In genomic region chr9:4559238-4560182, GRCh38 we compare ENCODE assay signal across 15 cellular contexts.
DNase-seq lines count a peak whose midpoint lies in the region; ATAC-seq and TF ChIP-seq lines count a peak whose summit lies in the region.
"Had no signal": no experiment of that assay in that cellular context is flagged by ENCODE, and none has a peak within 500 bp of the region (broad histone marks: within the 10 kb centered on the region; RNA-seq: fewer than 3 reads in every experiment).

No MANE protein-coding gene starts in this region.

- no peak overlapping the region for H3K27ac ChIP-seq in substantia nigra (ENCODE audit: low read depth, low read length, poor library complexity, severe bottlenecking)
- H3K27ac ChIP-seq: breast epithelium had no signal

- CTCF ChIA-PET in activated naive CD4-positive, alpha-beta T cell treated with anti-CD3 and anti-CD28 coated beads, Interleukin-2, amount 10 ng/mL, durations not matched to agents 7 days and 5 days (lab: Charles Lee): no interaction called here

- TF ChIP-seq POLR2A in GM18505 (IDR thresholded peaks at IDR 0.05; ENCODE audit: borderline replicate concordance, extremely low read depth, insufficient read depth, insufficient read length): peak; percentile 16

- H3K4me3 Mint-ChIP-seq in activated naive CD4-positive, alpha-beta T cell treated with anti-CD3 and anti-CD28 coated beads, Interleukin-2, amount 10 ng/mL, durations not matched to agents 7 days and 5 days: no peak overlapping the region
- H3K4me3 Mint-ChIP-seq: activated T-helper 1 cell treated with anti-CD3 and anti-CD28 coated beads, Interleukin-12 subunit alpha, Interleukin-12 subunit beta, Interleukin-2, Interleukin-4 antibody, amounts not matched to agents 30 ng/mL and 10 ng/mL and 1 ng/mL, durations not matched to agents 14 hours and 24 hours and 36 hours; immature natural killer cell; natural killer cell had no signal

- no peak overlapping the region for H3K27ac Mint-ChIP-seq in activated naive CD4-positive, alpha-beta T cell treated with anti-CD3 and anti-CD28 coated beads, Interleukin-2, amount 10 ng/mL, durations not matched to agents 7 days and 5 days
- H3K27ac Mint-ChIP-seq: activated T-helper 1 cell treated with anti-CD3 and anti-CD28 coated beads, Interleukin-12 subunit alpha, Interleukin-12 subunit beta, Interleukin-2, Interleukin-4 antibody, amounts not matched to agents 30 ng/mL and 10 ng/mL and 1 ng/mL, durations not matched to agents 14 hours and 24 hours and 36 hours; immature natural killer cell; natural killer cell had no signal

- H3K27me3 Mint-ChIP-seq in activated naive CD4-positive, alpha-beta T cell treated with anti-CD3 and anti-CD28 coated beads, Interleukin-2, amount 10 ng/mL, durations not matched to agents 7 days and 5 days: no peaks in the 10 kb centered on the region

- H3K36me3 Mint-ChIP-seq in activated naive CD4-positive, alpha-beta T cell treated with anti-CD3 and anti-CD28 coated beads, Interleukin-2, amount 10 ng/mL, durations not matched to agents 7 days and 5 days: no peaks in the 10 kb centered on the region
- H3K36me3 Mint-ChIP-seq: immature natural killer cell, natural killer cell had no signal

- DNase-seq in NCI-H526 treated with DMSO at 0.1 percent for 48 hours (lab: John Stamatoyannopoulos, UW): peak; percentile 38
- no peak for DNase-seq in substantia nigra (lab: John Stamatoyannopoulos, UW)
- DNase-seq in T-helper 1 cell: no peak
- DNase-seq in activated naive CD4-positive, alpha-beta T cell treated with anti-CD3 and anti-CD28 coated beads, Interleukin-2, amount 10 ng/mL, durations not matched to agents 7 days and 5 days: no peak
- no peak for DNase-seq in NCI-H1092 treated with DMSO at 0.1 percent for 48 hours (lab: John Stamatoyannopoulos, UW)
- DNase-seq: C1 segment of cervical spinal cord; immature natural killer cell; natural killer cell; NCI-H187; stimulated activated CD4-positive, alpha-beta T cell treated with anti-CD3 and anti-CD28 coated beads, Interleukin-15, amount 100 ng/mL, for 24 hours had no signal

- peak; percentile 77 for ATAC-seq in GM18505 (IDR thresholded peaks at IDR 0.05; ENCODE audit: unreplicated experiment)
- ATAC-seq in GM21360 (IDR thresholded peaks at IDR 0.05; ENCODE audit: unreplicated experiment): peak; percentile 84
- peak; percentile 63 for ATAC-seq in HG03025 (IDR thresholded peaks at IDR 0.05; ENCODE audit: low FRiP score, unreplicated experiment)
- ATAC-seq: natural killer cell had no signal

- peaks cover 5% of the 10 kb centered on the region for H3K4me1 Mint-ChIP-seq in activated naive CD4-positive, alpha-beta T cell treated with anti-CD3 and anti-CD28 coated beads, Interleukin-2, amount 10 ng/mL, durations not matched to agents 7 days and 5 days

- H3K9me3 Mint-ChIP-seq in activated naive CD4-positive, alpha-beta T cell treated with anti-CD3 and anti-CD28 coated beads, Interleukin-2, amount 10 ng/mL, durations not matched to agents 7 days and 5 days: no peaks in the 10 kb centered on the region
- H3K9me3 Mint-ChIP-seq: activated T-helper 1 cell treated with anti-CD3 and anti-CD28 coated beads, Interleukin-12 subunit alpha, Interleukin-12 subunit beta, Interleukin-2, Interleukin-4 antibody, amounts not matched to agents 30 ng/mL and 10 ng/mL and 1 ng/mL, durations not matched to agents 14 hours and 24 hours and 36 hours; immature natural killer cell; natural killer cell had no signal
